Comparison of ENCODE assay signal across 8 cellular contexts in the genomic region with DNA sequence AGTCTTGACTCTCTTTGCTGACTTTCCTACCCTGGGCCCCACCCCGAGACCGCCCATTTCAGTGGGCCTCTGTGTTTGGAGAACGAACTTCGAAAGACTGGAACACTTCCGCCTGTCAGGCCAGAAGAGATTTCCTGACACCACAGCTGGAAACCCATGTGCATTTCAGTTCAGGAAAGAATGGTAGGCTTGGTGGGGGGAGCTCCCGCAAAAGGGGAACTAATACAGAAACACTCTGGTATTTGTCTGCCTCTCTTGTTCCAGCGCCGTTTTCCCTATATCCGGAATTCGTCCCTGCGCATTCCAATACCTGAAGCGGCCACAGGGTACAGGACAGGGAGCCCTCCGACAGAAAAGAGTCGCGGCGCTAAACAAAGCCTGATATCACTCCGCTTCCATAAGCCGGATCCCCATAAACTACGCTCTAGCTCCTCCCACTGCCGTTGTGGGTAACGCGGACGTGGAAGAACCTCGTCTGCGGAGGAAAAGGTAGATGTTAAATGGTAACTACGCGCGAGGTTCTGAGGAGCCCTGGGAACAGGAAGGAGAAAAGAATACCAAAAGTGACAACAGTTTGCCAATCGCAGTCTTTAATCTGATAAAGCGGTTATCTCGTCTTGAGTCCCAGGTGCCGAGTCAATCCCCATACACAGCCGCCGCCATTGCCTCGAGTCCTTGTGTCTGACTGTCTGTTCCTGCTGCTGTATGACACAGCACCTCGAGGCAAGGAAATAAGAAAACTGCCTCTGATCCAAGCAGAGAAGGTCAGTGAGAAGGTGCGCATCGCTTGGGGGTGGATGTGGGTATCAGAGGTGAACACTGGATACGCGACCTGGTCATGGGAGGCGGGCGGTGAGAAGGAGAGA. TPM values are rescaled to one million over a fixed set of nuclear protein-coding genes. Genes with fewer than 3 reads are reported as not detected.
DNase-seq lines count a peak whose midpoint lies in the region; ATAC-seq and TF ChIP-seq lines count a peak whose summit lies in the region.

A gene (plus strand): TSS at position 432 of the 866 bp plus-strand sequence. CDS start 2,627 bp downstream, outside the sequence.

- H3K27ac Mint-ChIP-seq in Calu3 (ENCODE audit: unreplicated experiment): peak within 1 kb of the TSS; percentile 99

- H3K36me3 Mint-ChIP-seq in Calu3 (ENCODE audit: insufficient read depth, unreplicated experiment): peaks cover 31% of the 10 kb centered on the region

- POLR2A ChIA-PET in OCI-LY7 (lab: Charles Lee): no interaction called here

- peak; percentile 87 for ATAC-seq in GM21515 (IDR thresholded peaks at IDR 0.05; ENCODE audit: unreplicated experiment)

- no peaks in the 10 kb centered on the region for H3K9me3 Mint-ChIP-seq in Calu3 (ENCODE audit: low read depth, unreplicated experiment)

- peak within 1 kb of the TSS; percentile 99 for H3K4me3 Mint-ChIP-seq in Calu3 (ENCODE audit: low read depth, unreplicated experiment)

- peak in 1 of 4 donors; percentile 55 for TF ChIP-seq POLR2A in esophagus squamous epithelium (IDR thresholded peaks at IDR 0.05)

- peak within 1 kb of the TSS; percentile 72 for H3K4me2 ChIP-seq in OCI-LY7 (ENCODE audit: low read length)

- no peaks in the 10 kb centered on the region for H3K27me3 ChIP-seq in HUES64 (ENCODE audit: insufficient read depth, low read length)
- no peaks in the 10 kb centered on the region for H3K27me3 ChIP-seq in esophagus squamous epithelium
- H3K27me3 ChIP-seq in muscle layer of colon (ENCODE audit: control insufficient read depth in 1 of 2, insufficient read depth in 2 of 2, low read length in 2 of 2): no peaks in the 10 kb centered on the region

- no peaks in the 10 kb centered on the region for H3K79me2 ChIP-seq in OCI-LY7 (ENCODE audit: insufficient read depth, low read depth, low read length)

- H3K4me1 ChIP-seq in HUES64 (ENCODE audit: insufficient read depth, low read length) (0 out of 2 replicates have a peak, but pooled peaks cover 5% of the 10 kb centered on the region), OCI-LY7 (ENCODE audit: insufficient read depth, low read length, poor library complexity, severe bottlenecking) (peaks cover 5% of the 10 kb centered on the region), esophagus squamous epithelium (peaks cover 0 to 20% (median 0%) of the 10 kb centered on the region in 3 donors), muscle layer of colon (ENCODE audit: insufficient read depth, low read length) (peaks cover 4% of the 10 kb centered on the region)

- H3K27ac ChIP-seq in HUES64 (ENCODE audit: low read depth, low read length) (peak within 1 kb of the TSS; percentile 55), OCI-LY7 (ENCODE audit: low read depth, low read length, poor library complexity, severe bottlenecking) (no peak within 1 kb of the TSS), esophagus squamous epithelium (peak within 1 kb of the TSS; percentile 69 to 85 (median 82)), muscle layer of colon (ENCODE audit: low read depth, low read length) (peak within 1 kb of the TSS; percentile 72)

- peak within 1 kb of the TSS; percentile 90 for H3K9ac ChIP-seq in HUES64 (ENCODE audit: low read depth, low read length)
- peak within 1 kb of the TSS; percentile 61 for H3K9ac ChIP-seq in muscle layer of colon (ENCODE audit: low read length)

- no peaks in the 10 kb centered on the region for H3K27me3 Mint-ChIP-seq in Calu3 (ENCODE audit: unreplicated experiment)

- BruUV-seq in Calu3 (replicated peaks; lab: Mats Ljungman, UMichigan) (no TSS peak), OCI-LY7 (replicated peaks; lab: Mats Ljungman, UMichigan) (no TSS peak)

- intact Hi-C loops in Calu3 (cut with micrococcal nuclease; ENCODE audit: unreplicated experiment): no loop called here
- intact Hi-C loops in OCI-LY7 (cut with micrococcal nuclease; ENCODE audit: unreplicated experiment): no loop called here
- intact Hi-C loops in esophagus squamous epithelium (cut with DNase I): no loop called here

- H3K9me3 ChIP-seq in HUES64 (ENCODE audit: insufficient read depth, low read depth, low read length) (no peaks in the 10 kb centered on the region), OCI-LY7 (ENCODE audit: low read length) (no peaks in the 10 kb centered on the region), esophagus squamous epithelium (no peaks in the 10 kb centered on the region), muscle layer of colon (ENCODE audit: low read length) (no peaks in the 10 kb centered on the region)

- no peaks in the 10 kb centered on the region for H3K9me2 ChIP-seq in OCI-LY7 (ENCODE audit: insufficient read depth, low read length)

- WGBS in HUES64: 2% methylated on average over 38 of the region's 42 CpGs
- WGBS in esophagus squamous epithelium, 2 donors: 3 to 50% methylated on average over 22 to 42 of the region's 42 CpGs

- CTCF ChIA-PET in Calu3 (lab: Charles Lee): interaction anchor here (0.7 kb wide), 1 partner anchor 134 kb away, joined by 3 read pairs; no protein-coding TSS in a partner anchor
- CTCF ChIA-PET in OCI-LY7 (lab: Charles Lee; ENCODE audit: unreplicated experiment): no interaction called here

- peak within 1 kb of the TSS; percentile 85 for H2AFZ ChIP-seq in OCI-LY7 (ENCODE audit: low read length)

- peaks cover 16% of the 10 kb centered on the region for H3K4me1 Mint-ChIP-seq in Calu3 (ENCODE audit: low read depth, unreplicated experiment)

- TF ChIP-seq CTCF in Calu3 (IDR thresholded peaks at IDR 0.05; ENCODE audit: unreplicated experiment) (no peak), OCI-LY7 (conservative IDR thresholded peaks at IDR 0.05; ENCODE audit: low read length) (no peak), esophagus squamous epithelium (IDR thresholded peaks at IDR 0.05) (peak in 4 of 6 experiments; percentile 8 to 33 (median 28))

- no peaks in the 10 kb centered on the region for H4K20me1 ChIP-seq in OCI-LY7 (ENCODE audit: insufficient read depth, low read length)

- peak; percentile 77 for DNase-seq in Calu3
- peak; percentile 53 for DNase-seq in OCI-LY7 (ENCODE audit: low spot score)
- DNase-seq in activated T-cell treated with anti-CD3 and anti-CD28 coated beads, Interleukin-2, amount 50 U/mL, for 1 hour: peak; percentile 64
- peak; percentile 21 for DNase-seq in esophagus squamous epithelium (lab: John Stamatoyannopoulos, UW)
- DNase-seq in stimulated activated CD8-positive, alpha-beta memory T cell treated with anti-CD3 and anti-CD28 coated beads, Interleukin-7, amount 100 ng/mL, for 24 hours (ENCODE audit: low read depth): peak; percentile 35

- H3K36me3 ChIP-seq in HUES64 (ENCODE audit: insufficient read depth, low read length): peaks cover 22% of the 10 kb centered on the region
- H3K36me3 ChIP-seq in OCI-LY7 (ENCODE audit: insufficient read depth, low read length): no peaks in the 10 kb centered on the region
- H3K36me3 ChIP-seq in esophagus squamous epithelium: peaks cover 0 to 14% (median 0%) of the 10 kb centered on the region in 3 donors
- no peaks in the 10 kb centered on the region for H3K36me3 ChIP-seq in muscle layer of colon (ENCODE audit: insufficient read depth, low read length)

- H3K4me3 ChIP-seq in HUES64 (ENCODE audit: low read length) (peak within 1 kb of the TSS; percentile 89), OCI-LY7 (ENCODE audit: low read depth, low read length, poor library complexity, severe bottlenecking) (peak within 1 kb of the TSS; percentile 53), esophagus squamous epithelium (peak within 1 kb of the TSS; percentile 46 to 68 (median 60)), muscle layer of colon (ENCODE audit: low read depth in 1 of 2, low read length in 2 of 2) (peak within 1 kb of the TSS; percentile 37 to 73)

RNA-seq across cellular contexts. Expression of the gene that starts here (rescaled TPM):
- total RNA-seq in Calu3 (2022) (22.4 and 23.7 TPM in 2 replicates), OCI-LY7 (2022) (not detected in 2 replicates), esophagus squamous epithelium (10 to 100 TPM in 3 of 4 donors, 1 to 10 TPM in 1; 7.9 to 15.1 (median 12.9) TPM)
- polyA plus RNA-seq in HUES64 (2013, experiment 1 of 2): 14.6 TPM
- 15.6 TPM for polyA plus RNA-seq in HUES64 (2013, experiment 2 of 2)
- total RNA-seq in OCI-LY7 (2014; rRNA removed; shearing (Covaris generic)): 0.77 and 1.5 TPM in 2 replicates

Comparison
In these comparisons a context has a peak if more than half of its experiments do, and no peak if none do; other contexts are left out.
1. DNase-seq: peak in every context shown above with its lines; median percentile 77 in Calu3; 64 in activated T-cell treated with anti-CD3 and anti-CD28 coated beads, Interleukin-2, amount 50 U/mL, for 1 hour; 53 in OCI-LY7; 35 in stimulated activated CD8-positive, alpha-beta memory T cell treated with anti-CD3 and anti-CD28 coated beads, Interleukin-7, amount 100 ng/mL, for 24 hours; 21 in esophagus squamous epithelium.
2. CTCF ChIP-seq: peak in esophagus squamous epithelium (4 of 6); none in Calu3 (single experiment) and OCI-LY7 (single experiment).
3. Peak in every context shown above with its lines, with median percentiles within 50 percentile points of each other: H3K4me3 ChIP-seq.